Comparison of ENCODE assay signal across 20 cellular contexts in the genomic region with DNA sequence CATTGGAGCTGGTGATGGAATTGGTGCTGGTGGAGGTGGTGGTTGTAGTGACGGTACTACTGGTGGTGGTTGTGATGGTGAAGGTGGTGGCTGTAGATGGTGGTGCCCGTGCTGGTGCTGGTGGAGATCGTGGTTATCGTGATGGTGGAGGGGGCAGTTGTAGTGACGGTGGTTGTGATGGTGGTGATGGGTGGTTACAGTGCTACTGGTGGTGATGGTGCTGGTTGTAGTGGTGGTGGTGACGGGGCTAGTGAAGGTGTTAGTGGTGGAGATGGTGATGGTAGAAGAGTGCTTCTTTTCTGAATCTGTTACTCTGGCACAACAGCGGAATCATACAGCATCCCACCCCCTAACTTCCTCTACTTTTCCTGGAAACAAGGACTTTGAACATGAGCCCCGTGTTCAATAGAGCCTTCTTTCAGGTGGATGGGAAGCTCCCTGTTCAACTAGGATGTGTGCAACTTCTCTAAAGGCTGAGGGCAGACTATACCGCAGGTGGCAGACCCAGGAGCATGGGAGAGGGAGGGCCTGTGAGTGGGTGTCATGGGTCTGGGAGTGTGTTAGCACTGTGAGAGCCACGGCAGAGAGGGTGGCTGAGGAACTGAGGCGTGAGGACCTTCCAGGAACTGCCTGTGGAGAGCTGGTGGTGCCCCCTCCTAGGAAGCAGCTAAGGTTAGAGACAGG. TPM values are rescaled to one million over a fixed set of nuclear protein-coding genes. Genes with fewer than 3 reads are reported as not detected.
DNase-seq lines count a peak whose midpoint lies in the region; ATAC-seq and TF ChIP-seq lines count a peak whose summit lies in the region.
"Had no signal": no experiment of that assay in that cellular context is flagged by ENCODE, and none has a peak within 500 bp of the region (broad histone marks: within the 10 kb centered on the region; RNA-seq: fewer than 3 reads in every experiment).

No MANE protein-coding gene starts in this region.

- CTCF ChIA-PET in activated B cell treated with CpG ODN at 0.5 μM for 24 hours (lab: Charles Lee) = interaction anchor here (2.1 to 7.7 kb wide), 3 partner anchors 9 to 77 kb away, joined by 20 to 64 read pairs (median 24); partner anchors contain the start of gene TBX21

- peaks cover 36% of the 10 kb centered on the region for H3K4me1 Mint-ChIP-seq in activated B cell treated with CpG ODN at 0.5 μM for 24 hours
- H3K4me1 Mint-ChIP-seq: WTC11 had no signal

- peak; percentile 53 for DNase-seq in activated CD8-positive, alpha-beta memory T cell treated with anti-CD3 and anti-CD28 coated beads, Interleukin-2, amount 50 U/mL, for 48 hours
- no peak for DNase-seq in activated CD8-positive, alpha-beta memory T cell treated with anti-CD3 and anti-CD28 coated beads, Interleukin-2, amount 50 U/mL, for 4 hours
- DNase-seq in activated B cell treated with CpG ODN at 0.5 μM for 24 hours (no peak), islet precursor cell (peak; percentile 49), stomach (peak; percentile 23), left lung (no peak)
- DNase-seq: activated effector memory CD4-positive, alpha-beta T cell treated with anti-CD3 and anti-CD28 coated beads, Interleukin-2, amount 50 U/mL, for 16 hours; hippocampal formation; left colon; NCI-H187 treated with DMSO at 0.1 percent for 48 hours; NCI-H748 treated with DMSO at 0.1 percent for 48 hours; SW 1271 had no signal

- H3K4me3 ChIP-seq in stomach (no peak overlapping the region), left lung (no peak overlapping the region)
- H3K4me3 ChIP-seq: breast epithelium, prostate gland had no signal

- WGBS in stomach, 5 donors = 67 to 82% (median 79%) methylated on average over 11 of the region's 11 CpGs

- H3K36me3 ChIP-seq in stomach = no peaks in the 10 kb centered on the region
- H3K36me3 ChIP-seq in left lung = no peaks in the 10 kb centered on the region
- H3K36me3 ChIP-seq: breast epithelium, prostate gland had no signal

- H3K27me3 Mint-ChIP-seq in activated B cell treated with CpG ODN at 0.5 μM for 24 hours = no peaks in the 10 kb centered on the region

- POLR2A ChIA-PET in activated B cell treated with CpG ODN at 0.5 μM for 24 hours (lab: Charles Lee) = interaction anchor here (0.8 to 1.3 kb wide), 3 partner anchors 8 to 154 kb away, joined by 3 to 5 read pairs (median 3); partner anchors contain the start of genes SP2 and TBX21

- no peak for TF ChIP-seq EP300 in stomach (IDR thresholded peaks at IDR 0.05)

- peaks cover 0 to 6% (median 0%) of the 10 kb centered on the region in 4 donors for H3K4me1 ChIP-seq in stomach
- H3K4me1 ChIP-seq in left lung = no peaks in the 10 kb centered on the region
- H3K4me1 ChIP-seq: breast epithelium, prostate gland had no signal

- no peak overlapping the region for H3K27ac ChIP-seq in stomach
- no peak overlapping the region for H3K27ac ChIP-seq in left lung
- H3K27ac ChIP-seq: breast epithelium, prostate gland had no signal

- TF ChIP-seq CTCF in activated B cell treated with CpG ODN at 0.5 μM for 24 hours (IDR thresholded peaks at IDR 0.05) (no peak), stomach (IDR thresholded peaks at IDR 0.05) (no peak), left lung (IDR thresholded peaks at IDR 0.05) (no peak)

- H3K4me3 Mint-ChIP-seq in activated B cell treated with CpG ODN at 0.5 μM for 24 hours = no peak overlapping the region
- H3K4me3 Mint-ChIP-seq: WTC11 had no signal

- intact Hi-C loops in activated B cell treated with CpG ODN at 0.5 μM for 24 hours (cut with micrococcal nuclease) = no loop called here
- intact Hi-C loops in stomach (cut with DNase I; ENCODE audit: low total_unique reads) = no loop called here
- intact Hi-C loops in left lung (cut with DNase I) = no loop called here

- TF ChIP-seq POLR2A in stomach (IDR thresholded peaks at IDR 0.05) = no peak

- peaks cover 1% of the 10 kb centered on the region for H3K36me3 Mint-ChIP-seq in activated B cell treated with CpG ODN at 0.5 μM for 24 hours (ENCODE audit: low read depth)
- H3K36me3 Mint-ChIP-seq: WTC11 had no signal

- H3K27me3 ChIP-seq in stomach = peaks cover 0 to 73% (median 16%) of the 10 kb centered on the region in 3 donors
- H3K27me3 ChIP-seq in left lung = peaks cover 11 to 62% of the 10 kb centered on the region in 2 donors

- no peaks in the 10 kb centered on the region for H3K9me3 ChIP-seq in stomach
- H3K9me3 ChIP-seq in left lung = no peaks in the 10 kb centered on the region
- H3K9me3 ChIP-seq: breast epithelium, prostate gland had no signal

- peak overlapping the region; percentile 15 for H3K27ac Mint-ChIP-seq in activated B cell treated with CpG ODN at 0.5 μM for 24 hours
- H3K27ac Mint-ChIP-seq: WTC11 had no signal

- no peak for ATAC-seq in activated B cell treated with CpG ODN at 0.5 μM for 24 hours (ENCODE audit: low read depth)
- ATAC-seq in left lung = no peak
- no peak for ATAC-seq in HG03457 (IDR thresholded peaks at IDR 0.05; ENCODE audit: unreplicated experiment)
- no peak for ATAC-seq in GM19328 (IDR thresholded peaks at IDR 0.05; ENCODE audit: unreplicated experiment)
- ATAC-seq: left colon, WTC11 had no signal

- H3K9me3 Mint-ChIP-seq in activated B cell treated with CpG ODN at 0.5 μM for 24 hours = no peaks in the 10 kb centered on the region
- H3K9me3 Mint-ChIP-seq: WTC11 had no signal

RNA-seq across cellular contexts. Expression of gene TBX21, which starts 8.2 kb away (rescaled TPM):
- total RNA-seq in activated B cell treated with CpG ODN at 0.5 μM for 24 hours (3.6 and 3.8 TPM in 2 replicates), stomach (under 1 TPM in 2 of 5 donors, not detected in 3; 0.29 to 0.55 TPM), left lung (1 to 10 TPM; 2.4 to 2.8 TPM)
- under 1 TPM; 0.10 to 0.92 (median 0.31) TPM for polyA plus RNA-seq in stomach
- total RNA-seq: fibroblast of lung, HT-29, M059J had no signal
- polyA plus RNA-seq: fibroblast of lung had no signal

RNA-seq across cellular contexts. Expression of gene TBKBP1, which starts 47.3 kb away (rescaled TPM):
- 3.6 and 4.1 TPM in 2 replicates for total RNA-seq in activated B cell treated with CpG ODN at 0.5 μM for 24 hours
- total RNA-seq in stomach = 10 to 100 TPM in 1 of 5 donors, 1 to 10 TPM in 4; 2.9 to 14.3 (median 6.7) TPM
- polyA plus RNA-seq in stomach = 10 to 100 TPM in 1 of 3 donors, 1 to 10 TPM in 2; 5.4 to 11.5 (median 5.8) TPM
- 10 to 100 TPM; 10.6 to 14.2 TPM for total RNA-seq in left lung

Comparison
In these comparisons a context has a peak if more than half of its experiments do, and no peak if none do; other contexts are left out.
1. DNase-seq: peak in activated CD8-positive, alpha-beta memory T cell treated with anti-CD3 and anti-CD28 coated beads, Interleukin-2, amount 50 U/mL, for 48 hours (single experiment), islet precursor cell (single experiment) and stomach (single experiment); none in activated CD8-positive, alpha-beta memory T cell treated with anti-CD3 and anti-CD28 coated beads, Interleukin-2, amount 50 U/mL, for 4 hours (single experiment), activated B cell treated with CpG ODN at 0.5 μM for 24 hours (single experiment) and left lung (0 of 2).